ENCODE assay signal across 18 cellular contexts in the genomic region with DNA sequence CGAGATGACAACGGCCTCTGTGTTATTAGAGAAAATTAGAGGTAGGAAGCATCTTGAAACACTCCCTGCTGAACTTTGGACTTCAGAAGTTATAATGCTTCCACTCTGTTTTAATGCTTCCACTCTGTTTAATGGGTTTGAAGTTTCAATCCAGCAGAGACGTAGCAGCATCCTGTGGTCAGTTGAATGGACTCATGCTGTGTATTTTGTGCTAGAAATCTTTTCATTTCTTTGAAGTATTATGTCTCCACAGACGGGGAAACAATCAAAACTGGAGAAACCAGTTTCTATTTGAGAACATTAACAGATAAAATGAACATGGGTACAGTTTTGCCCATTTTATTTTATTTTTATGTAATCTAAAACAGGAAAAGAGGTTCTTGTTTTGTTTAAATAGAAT.
"Had no signal": no experiment of that assay in that cellular context is flagged by ENCODE, and none has a peak within 500 bp of the region (broad histone marks: within the 10 kb centered on the region; RNA-seq: fewer than 3 reads in every experiment).

No MANE protein-coding gene starts in this region.

- ATAC-seq: activated CD4-positive, CD25-positive, alpha-beta regulatory T cell treated with anti-CD3 and anti-CD28 coated beads, Interleukin-2, amount 50 U/mL, for 24 hours; activated naive CD8-positive, alpha-beta T cell treated with anti-CD3 and anti-CD28 coated beads, Interleukin-2, amount 50 U/mL, for 24 hours; gastroesophageal sphincter; heart right ventricle; left colon; lower lobe of right lung; right lobe of liver; stimulated activated naive CD8-positive, alpha-beta T cell treated with anti-CD3 and anti-CD28 coated beads, Interleukin-15, Interleukin-2, amounts not matched to agents 100 U/mL and 50 U/mL, for 24 hours had no signal

- H3K4me3 ChIP-seq: dorsolateral prefrontal cortex, gastroesophageal sphincter, heart right ventricle, lower lobe of right lung, neural progenitor cell, ovary, right lobe of liver, transverse colon, vagina had no signal

- DNase-seq: activated CD4-positive, alpha-beta T cell treated with anti-CD3 and anti-CD28 coated beads, Interleukin-2, amount 50 U/mL, for 1 hour; activated naive CD4-positive, alpha-beta T cell treated with anti-CD3 and anti-CD28 coated beads for 36 hours; activated naive CD8-positive, alpha-beta T cell treated with anti-CD3 and anti-CD28 coated beads, Interleukin-2, amount 50 U/mL, for 24 hours; aorta; dorsolateral prefrontal cortex; endodermal cell; erythroblast; heart right ventricle; left colon; lower lobe of right lung; ovary; right lobe of liver; stimulated activated naive CD8-positive, alpha-beta T cell treated with anti-CD3 and anti-CD28 coated beads, Interleukin-15, Interleukin-2, amounts not matched to agents 100 U/mL and 50 U/mL, for 24 hours; transverse colon had no signal
